Comparison of ENCODE assay signal across 1 cellular context in the genomic region with DNA sequence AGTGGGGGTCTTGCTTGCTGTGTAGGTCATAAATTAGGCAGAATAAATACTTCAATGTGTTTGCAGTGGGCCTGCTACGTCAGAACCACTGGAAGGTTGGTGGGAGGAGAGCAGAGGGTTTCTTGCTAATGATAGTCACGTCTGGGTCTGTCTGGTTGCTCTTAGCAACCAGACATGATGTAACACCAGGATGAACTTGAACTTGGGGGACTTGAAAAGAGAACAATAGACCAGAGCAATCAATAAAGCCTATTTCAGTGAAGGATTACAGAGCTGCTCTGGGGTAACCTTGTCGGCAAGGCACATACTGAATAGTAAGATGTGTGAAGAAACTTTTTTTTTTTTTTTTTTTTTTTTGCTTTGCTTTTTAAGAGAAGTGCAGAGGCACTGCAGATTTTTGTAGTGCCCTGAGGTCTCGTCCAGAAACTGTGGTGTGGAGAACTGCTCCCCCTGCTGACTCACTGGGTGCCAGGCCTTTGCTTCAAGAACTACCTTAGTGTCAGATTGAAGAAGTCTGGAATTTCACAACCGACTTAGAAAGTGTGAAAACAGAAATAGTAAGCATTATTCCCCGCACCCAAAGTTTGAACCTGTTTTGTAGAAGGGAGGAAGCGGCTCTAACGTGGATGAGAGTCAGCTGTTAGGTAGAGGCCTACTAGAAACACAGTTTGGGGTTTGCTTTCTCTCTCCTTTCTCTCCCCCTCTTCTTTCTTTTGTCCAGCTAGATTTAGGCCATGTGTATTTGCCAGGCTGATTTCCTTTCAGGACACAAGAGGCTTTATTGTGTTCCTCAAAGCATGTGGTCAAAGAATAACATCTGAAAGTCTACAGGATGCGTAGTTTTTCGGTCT.
TF ChIP-seq lines count a peak whose summit lies in the region.

No MANE protein-coding gene starts in this region.

TF ChIP-seq in K562, 482 proteins besides CTCF, POLR2A, EP300 and RAD21 (continued from another document and continues in another):
- TF ChIP-seq, protein P1, sequence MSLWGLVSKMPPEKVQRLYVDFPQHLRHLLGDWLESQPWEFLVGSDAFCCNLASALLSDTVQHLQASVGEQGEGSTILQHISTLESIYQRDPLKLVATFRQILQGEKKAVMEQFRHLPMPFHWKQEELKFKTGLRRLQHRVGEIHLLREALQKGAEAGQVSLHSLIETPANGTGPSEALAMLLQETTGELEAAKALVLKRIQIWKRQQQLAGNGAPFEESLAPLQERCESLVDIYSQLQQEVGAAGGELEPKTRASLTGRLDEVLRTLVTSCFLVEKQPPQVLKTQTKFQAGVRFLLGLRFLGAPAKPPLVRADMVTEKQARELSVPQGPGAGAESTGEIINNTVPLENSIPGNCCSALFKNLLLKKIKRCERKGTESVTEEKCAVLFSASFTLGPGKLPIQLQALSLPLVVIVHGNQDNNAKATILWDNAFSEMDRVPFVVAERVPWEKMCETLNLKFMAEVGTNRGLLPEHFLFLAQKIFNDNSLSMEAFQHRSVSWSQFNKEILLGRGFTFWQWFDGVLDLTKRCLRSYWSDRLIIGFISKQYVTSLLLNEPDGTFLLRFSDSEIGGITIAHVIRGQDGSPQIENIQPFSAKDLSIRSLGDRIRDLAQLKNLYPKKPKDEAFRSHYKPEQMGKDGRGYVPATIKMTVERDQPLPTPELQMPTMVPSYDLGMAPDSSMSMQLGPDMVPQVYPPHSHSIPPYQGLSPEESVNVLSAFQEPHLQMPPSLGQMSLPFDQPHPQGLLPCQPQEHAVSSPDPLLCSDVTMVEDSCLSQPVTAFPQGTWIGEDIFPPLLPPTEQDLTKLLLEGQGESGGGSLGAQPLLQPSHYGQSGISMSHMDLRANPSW (CRISPR knock-in tag; IDR thresholded peaks at IDR 0.05), result no peak
- no peak for TF ChIP-seq MCM7 (IDR thresholded peaks at IDR 0.05)
- no peak for TF ChIP-seq ASH1L (IDR thresholded peaks at IDR 0.05; ENCODE audit: borderline replicate concordance, low read depth, partially characterized antibody)
- no peak for TF ChIP-seq PHTF2 (CRISPR knock-in tag; IDR thresholded peaks at IDR 0.05)
- TF ChIP-seq ZC3H4 (CRISPR knock-in tag; IDR thresholded peaks at IDR 0.05; ENCODE audit: borderline replicate concordance), result no peak
- TF ChIP-seq SREBF2 (CRISPR knock-in tag; IDR thresholded peaks at IDR 0.05), result no peak
- TF ChIP-seq BCL6 (CRISPR knock-in tag; IDR thresholded peaks at IDR 0.05), result no peak
- no peak for TF ChIP-seq MYC (IDR thresholded peaks at IDR 0.05; ENCODE audit: low read depth, low read length)
- TF ChIP-seq MYC (CRISPR knock-in tag; IDR thresholded peaks at IDR 0.05; ENCODE audit: borderline replicate concordance, low read depth), result no peak
- no peak for TF ChIP-seq HNRNPL (IDR thresholded peaks at IDR 0.05; ENCODE audit: low read depth, low read length)
- no peak for TF ChIP-seq NCOA4 (IDR thresholded peaks at IDR 0.05; ENCODE audit: partially characterized antibody)
- TF ChIP-seq, protein P2, sequence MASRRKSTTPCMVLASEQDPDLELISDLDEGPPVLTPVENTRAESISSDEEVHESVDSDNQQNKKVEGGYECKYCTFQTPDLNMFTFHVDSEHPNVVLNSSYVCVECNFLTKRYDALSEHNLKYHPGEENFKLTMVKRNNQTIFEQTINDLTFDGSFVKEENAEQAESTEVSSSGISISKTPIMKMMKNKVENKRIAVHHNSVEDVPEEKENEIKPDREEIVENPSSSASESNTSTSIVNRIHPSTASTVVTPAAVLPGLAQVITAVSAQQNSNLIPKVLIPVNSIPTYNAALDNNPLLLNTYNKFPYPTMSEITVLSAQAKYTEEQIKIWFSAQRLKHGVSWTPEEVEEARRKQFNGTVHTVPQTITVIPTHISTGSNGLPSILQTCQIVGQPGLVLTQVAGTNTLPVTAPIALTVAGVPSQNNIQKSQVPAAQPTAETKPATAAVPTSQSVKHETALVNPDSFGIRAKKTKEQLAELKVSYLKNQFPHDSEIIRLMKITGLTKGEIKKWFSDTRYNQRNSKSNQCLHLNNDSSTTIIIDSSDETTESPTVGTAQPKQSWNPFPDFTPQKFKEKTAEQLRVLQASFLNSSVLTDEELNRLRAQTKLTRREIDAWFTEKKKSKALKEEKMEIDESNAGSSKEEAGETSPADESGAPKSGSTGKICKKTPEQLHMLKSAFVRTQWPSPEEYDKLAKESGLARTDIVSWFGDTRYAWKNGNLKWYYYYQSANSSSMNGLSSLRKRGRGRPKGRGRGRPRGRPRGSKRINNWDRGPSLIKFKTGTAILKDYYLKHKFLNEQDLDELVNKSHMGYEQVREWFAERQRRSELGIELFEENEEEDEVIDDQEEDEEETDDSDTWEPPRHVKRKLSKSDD (conservative IDR thresholded peaks at IDR 0.05; ENCODE audit: low read length), result no peak
- TF ChIP-seq, protein P3, sequence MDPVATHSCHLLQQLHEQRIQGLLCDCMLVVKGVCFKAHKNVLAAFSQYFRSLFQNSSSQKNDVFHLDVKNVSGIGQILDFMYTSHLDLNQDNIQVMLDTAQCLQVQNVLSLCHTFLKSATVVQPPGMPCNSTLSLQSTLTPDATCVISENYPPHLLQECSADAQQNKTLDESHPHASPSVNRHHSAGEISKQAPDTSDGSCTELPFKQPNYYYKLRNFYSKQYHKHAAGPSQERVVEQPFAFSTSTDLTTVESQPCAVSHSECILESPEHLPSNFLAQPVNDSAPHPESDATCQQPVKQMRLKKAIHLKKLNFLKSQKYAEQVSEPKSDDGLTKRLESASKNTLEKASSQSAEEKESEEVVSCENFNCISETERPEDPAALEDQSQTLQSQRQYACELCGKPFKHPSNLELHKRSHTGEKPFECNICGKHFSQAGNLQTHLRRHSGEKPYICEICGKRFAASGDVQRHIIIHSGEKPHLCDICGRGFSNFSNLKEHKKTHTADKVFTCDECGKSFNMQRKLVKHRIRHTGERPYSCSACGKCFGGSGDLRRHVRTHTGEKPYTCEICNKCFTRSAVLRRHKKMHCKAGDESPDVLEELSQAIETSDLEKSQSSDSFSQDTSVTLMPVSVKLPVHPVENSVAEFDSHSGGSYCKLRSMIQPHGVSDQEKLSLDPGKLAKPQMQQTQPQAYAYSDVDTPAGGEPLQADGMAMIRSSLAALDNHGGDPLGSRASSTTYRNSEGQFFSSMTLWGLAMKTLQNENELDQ (CRISPR knock-in tag; IDR thresholded peaks at IDR 0.05; ENCODE audit: borderline replicate concordance), result no peak
- no peak for TF ChIP-seq CBX2 (IDR thresholded peaks at IDR 0.05; ENCODE audit: insufficient read depth, low read length, poor library complexity, severe bottlenecking)
- TF ChIP-seq ZFP1 (CRISPR knock-in tag; IDR thresholded peaks at IDR 0.05), result no peak
- no peak for TF ChIP-seq GTF2A2 (tag; IDR thresholded peaks at IDR 0.05)
- TF ChIP-seq SIN3A (IDR thresholded peaks at IDR 0.05; ENCODE audit: borderline replicate concordance in 2 of 2, control insufficient read depth in 1 of 2, low read depth in 2 of 2, low read length in 2 of 2), result no peak
- TF ChIP-seq, protein P4, sequence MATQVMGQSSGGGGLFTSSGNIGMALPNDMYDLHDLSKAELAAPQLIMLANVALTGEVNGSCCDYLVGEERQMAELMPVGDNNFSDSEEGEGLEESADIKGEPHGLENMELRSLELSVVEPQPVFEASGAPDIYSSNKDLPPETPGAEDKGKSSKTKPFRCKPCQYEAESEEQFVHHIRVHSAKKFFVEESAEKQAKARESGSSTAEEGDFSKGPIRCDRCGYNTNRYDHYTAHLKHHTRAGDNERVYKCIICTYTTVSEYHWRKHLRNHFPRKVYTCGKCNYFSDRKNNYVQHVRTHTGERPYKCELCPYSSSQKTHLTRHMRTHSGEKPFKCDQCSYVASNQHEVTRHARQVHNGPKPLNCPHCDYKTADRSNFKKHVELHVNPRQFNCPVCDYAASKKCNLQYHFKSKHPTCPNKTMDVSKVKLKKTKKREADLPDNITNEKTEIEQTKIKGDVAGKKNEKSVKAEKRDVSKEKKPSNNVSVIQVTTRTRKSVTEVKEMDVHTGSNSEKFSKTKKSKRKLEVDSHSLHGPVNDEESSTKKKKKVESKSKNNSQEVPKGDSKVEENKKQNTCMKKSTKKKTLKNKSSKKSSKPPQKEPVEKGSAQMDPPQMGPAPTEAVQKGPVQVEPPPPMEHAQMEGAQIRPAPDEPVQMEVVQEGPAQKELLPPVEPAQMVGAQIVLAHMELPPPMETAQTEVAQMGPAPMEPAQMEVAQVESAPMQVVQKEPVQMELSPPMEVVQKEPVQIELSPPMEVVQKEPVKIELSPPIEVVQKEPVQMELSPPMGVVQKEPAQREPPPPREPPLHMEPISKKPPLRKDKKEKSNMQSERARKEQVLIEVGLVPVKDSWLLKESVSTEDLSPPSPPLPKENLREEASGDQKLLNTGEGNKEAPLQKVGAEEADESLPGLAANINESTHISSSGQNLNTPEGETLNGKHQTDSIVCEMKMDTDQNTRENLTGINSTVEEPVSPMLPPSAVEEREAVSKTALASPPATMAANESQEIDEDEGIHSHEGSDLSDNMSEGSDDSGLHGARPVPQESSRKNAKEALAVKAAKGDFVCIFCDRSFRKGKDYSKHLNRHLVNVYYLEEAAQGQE (CRISPR knock-in tag; IDR thresholded peaks at IDR 0.05; ENCODE audit: low read depth), result no peak
- TF ChIP-seq SRSF7 (optimal IDR thresholded peaks at IDR 0.05; ENCODE audit: low read depth, low read length), result no peak
- TF ChIP-seq BRCA1 (IDR thresholded peaks at IDR 0.05), result no peak
- no peak for TF ChIP-seq BRCA1 (CRISPR knock-in tag; IDR thresholded peaks at IDR 0.05)
- TF ChIP-seq, protein P5, sequence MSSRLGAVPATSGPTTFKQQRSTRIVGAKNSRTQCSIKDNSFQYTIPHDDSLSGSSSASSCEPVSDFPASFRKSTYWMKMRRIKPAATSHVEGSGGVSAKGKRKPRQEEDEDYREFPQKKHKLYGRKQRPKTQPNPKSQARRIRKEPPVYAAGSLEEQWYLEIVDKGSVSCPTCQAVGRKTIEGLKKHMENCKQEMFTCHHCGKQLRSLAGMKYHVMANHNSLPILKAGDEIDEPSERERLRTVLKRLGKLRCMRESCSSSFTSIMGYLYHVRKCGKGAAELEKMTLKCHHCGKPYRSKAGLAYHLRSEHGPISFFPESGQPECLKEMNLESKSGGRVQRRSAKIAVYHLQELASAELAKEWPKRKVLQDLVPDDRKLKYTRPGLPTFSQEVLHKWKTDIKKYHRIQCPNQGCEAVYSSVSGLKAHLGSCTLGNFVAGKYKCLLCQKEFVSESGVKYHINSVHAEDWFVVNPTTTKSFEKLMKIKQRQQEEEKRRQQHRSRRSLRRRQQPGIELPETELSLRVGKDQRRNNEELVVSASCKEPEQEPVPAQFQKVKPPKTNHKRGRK (tag; IDR thresholded peaks at IDR 0.05), result no peak
- TF ChIP-seq RBM15 (IDR thresholded peaks at IDR 0.05; ENCODE audit: insufficient read depth, low read length), result no peak
- 0 out of 2 replicates have a peak, but pooled peaks have one; percentile 35 for TF ChIP-seq CXXC5 (CRISPR knock-in tag; IDR thresholded peaks at IDR 0.05)
- TF ChIP-seq, protein P6, sequence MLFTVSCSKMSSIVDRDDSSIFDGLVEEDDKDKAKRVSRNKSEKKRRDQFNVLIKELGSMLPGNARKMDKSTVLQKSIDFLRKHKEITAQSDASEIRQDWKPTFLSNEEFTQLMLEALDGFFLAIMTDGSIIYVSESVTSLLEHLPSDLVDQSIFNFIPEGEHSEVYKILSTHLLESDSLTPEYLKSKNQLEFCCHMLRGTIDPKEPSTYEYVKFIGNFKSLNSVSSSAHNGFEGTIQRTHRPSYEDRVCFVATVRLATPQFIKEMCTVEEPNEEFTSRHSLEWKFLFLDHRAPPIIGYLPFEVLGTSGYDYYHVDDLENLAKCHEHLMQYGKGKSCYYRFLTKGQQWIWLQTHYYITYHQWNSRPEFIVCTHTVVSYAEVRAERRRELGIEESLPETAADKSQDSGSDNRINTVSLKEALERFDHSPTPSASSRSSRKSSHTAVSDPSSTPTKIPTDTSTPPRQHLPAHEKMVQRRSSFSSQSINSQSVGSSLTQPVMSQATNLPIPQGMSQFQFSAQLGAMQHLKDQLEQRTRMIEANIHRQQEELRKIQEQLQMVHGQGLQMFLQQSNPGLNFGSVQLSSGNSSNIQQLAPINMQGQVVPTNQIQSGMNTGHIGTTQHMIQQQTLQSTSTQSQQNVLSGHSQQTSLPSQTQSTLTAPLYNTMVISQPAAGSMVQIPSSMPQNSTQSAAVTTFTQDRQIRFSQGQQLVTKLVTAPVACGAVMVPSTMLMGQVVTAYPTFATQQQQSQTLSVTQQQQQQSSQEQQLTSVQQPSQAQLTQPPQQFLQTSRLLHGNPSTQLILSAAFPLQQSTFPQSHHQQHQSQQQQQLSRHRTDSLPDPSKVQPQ (CRISPR knock-in tag; IDR thresholded peaks at IDR 0.05; ENCODE audit: borderline replicate concordance), result no peak
- TF ChIP-seq, protein P7, sequence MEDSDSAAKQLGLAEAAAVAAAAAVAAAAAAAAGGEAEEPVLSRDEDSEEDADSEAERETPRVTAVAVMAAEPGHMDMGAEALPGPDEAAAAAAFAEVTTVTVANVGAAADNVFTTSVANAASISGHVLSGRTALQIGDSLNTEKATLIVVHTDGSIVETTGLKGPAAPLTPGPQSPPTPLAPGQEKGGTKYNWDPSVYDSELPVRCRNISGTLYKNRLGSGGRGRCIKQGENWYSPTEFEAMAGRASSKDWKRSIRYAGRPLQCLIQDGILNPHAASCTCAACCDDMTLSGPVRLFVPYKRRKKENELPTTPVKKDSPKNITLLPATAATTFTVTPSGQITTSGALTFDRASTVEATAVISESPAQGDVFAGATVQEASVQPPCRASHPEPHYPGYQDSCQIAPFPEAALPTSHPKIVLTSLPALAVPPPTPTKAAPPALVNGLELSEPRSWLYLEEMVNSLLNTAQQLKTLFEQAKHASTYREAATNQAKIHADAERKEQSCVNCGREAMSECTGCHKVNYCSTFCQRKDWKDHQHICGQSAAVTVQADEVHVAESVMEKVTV (CRISPR knock-in tag; IDR thresholded peaks at IDR 0.05), result peak; percentile 54; the same call in 1 of the 2 replicates
- TF ChIP-seq, protein P8, sequence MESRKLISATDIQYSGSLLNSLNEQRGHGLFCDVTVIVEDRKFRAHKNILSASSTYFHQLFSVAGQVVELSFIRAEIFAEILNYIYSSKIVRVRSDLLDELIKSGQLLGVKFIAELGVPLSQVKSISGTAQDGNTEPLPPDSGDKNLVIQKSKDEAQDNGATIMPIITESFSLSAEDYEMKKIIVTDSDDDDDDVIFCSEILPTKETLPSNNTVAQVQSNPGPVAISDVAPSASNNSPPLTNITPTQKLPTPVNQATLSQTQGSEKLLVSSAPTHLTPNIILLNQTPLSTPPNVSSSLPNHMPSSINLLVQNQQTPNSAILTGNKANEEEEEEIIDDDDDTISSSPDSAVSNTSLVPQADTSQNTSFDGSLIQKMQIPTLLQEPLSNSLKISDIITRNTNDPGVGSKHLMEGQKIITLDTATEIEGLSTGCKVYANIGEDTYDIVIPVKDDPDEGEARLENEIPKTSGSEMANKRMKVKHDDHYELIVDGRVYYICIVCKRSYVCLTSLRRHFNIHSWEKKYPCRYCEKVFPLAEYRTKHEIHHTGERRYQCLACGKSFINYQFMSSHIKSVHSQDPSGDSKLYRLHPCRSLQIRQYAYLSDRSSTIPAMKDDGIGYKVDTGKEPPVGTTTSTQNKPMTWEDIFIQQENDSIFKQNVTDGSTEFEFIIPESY (CRISPR knock-in tag; IDR thresholded peaks at IDR 0.05), result no peak
- no peak for TF ChIP-seq IRF2 (CRISPR knock-in tag; IDR thresholded peaks at IDR 0.05)
- TF ChIP-seq, protein P9, sequence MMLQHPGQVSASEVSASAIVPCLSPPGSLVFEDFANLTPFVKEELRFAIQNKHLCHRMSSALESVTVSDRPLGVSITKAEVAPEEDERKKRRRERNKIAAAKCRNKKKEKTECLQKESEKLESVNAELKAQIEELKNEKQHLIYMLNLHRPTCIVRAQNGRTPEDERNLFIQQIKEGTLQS (IDR thresholded peaks at IDR 0.05), result peak; percentile 91
- TF ChIP-seq, protein P9 (CRISPR knock-in tag; conservative IDR thresholded peaks at IDR 0.05), result peak; percentile 41; the same call in 1 of the 2 replicates
- TF ChIP-seq ZNF253 (CRISPR knock-in tag; conservative IDR thresholded peaks at IDR 0.05), result no peak
- TF ChIP-seq PTTG1 (tag; IDR thresholded peaks at IDR 0.05; ENCODE audit: low read depth), result no peak
- TF ChIP-seq SRSF3 (IDR thresholded peaks at IDR 0.05; ENCODE audit: insufficient read depth, low read length), result no peak
- no peak for TF ChIP-seq FUS (optimal IDR thresholded peaks at IDR 0.05; ENCODE audit: low read depth, low read length)
